26 cellular contexts compared by ENCODE assay signal in the genomic region with DNA sequence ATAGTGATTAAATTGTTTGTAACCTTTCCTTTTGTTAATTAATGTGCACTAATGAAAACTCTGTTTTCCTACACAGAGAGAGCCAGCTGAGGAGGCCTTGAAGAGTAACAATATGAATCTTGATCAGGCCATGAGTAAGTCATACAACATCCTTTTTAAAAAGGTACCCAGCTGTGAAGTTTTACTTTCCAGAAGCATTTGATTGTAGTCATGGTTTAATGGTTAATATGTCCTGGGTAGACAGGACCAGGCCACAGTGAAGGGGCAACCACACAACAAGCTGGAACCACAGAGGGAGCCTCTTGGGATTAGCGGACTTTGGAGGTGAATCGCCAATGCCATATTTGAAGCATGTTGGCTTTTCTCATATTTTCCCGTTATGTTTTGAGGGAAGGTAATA.
"Had no signal": no experiment of that assay in that cellular context is flagged by ENCODE, and none has a peak within 500 bp of the region (broad histone marks: within the 10 kb centered on the region; RNA-seq: fewer than 3 reads in every experiment).

No MANE protein-coding gene starts in this region.

- FAIRE-seq: astrocyte had no signal

- H3K27ac ChIP-seq: SJCRH30, WERI-Rb-1 had no signal

- H3K9me3 Mint-ChIP-seq: activated CD4-positive, alpha-beta memory T cell treated with anti-CD3 and anti-CD28 coated beads, Interleukin-2, amount 10 ng/mL, durations not matched to agents 7 days and 5 days; brain; central memory CD8-positive, alpha-beta T cell had no signal

- H3K27me3 ChIP-seq: MG63, SJCRH30 had no signal

- H3K4me3 Mint-ChIP-seq: activated CD4-positive, alpha-beta memory T cell treated with anti-CD3 and anti-CD28 coated beads, Interleukin-2, amount 10 ng/mL, durations not matched to agents 7 days and 5 days; activated CD4-positive, alpha-beta T cell treated with anti-CD3 and anti-CD28 coated beads for 36 hours; activated naive CD8-positive, alpha-beta T cell; brain; central memory CD8-positive, alpha-beta T cell had no signal

- H3K27ac Mint-ChIP-seq: activated CD4-positive, alpha-beta memory T cell treated with anti-CD3 and anti-CD28 coated beads, Interleukin-2, amount 10 ng/mL, durations not matched to agents 7 days and 5 days; brain had no signal

- DNase-seq: activated CD4-positive, alpha-beta memory T cell treated with anti-CD3 and anti-CD28 coated beads, Interleukin-2, amount 10 ng/mL, durations not matched to agents 7 days and 5 days; activated CD4-positive, alpha-beta T cell treated with anti-CD3 and anti-CD28 coated beads for 36 hours; activated CD4-positive, alpha-beta T cell treated with anti-CD3 and anti-CD28 coated beads, Interleukin-2, amount 50 U/mL, for 1 hour; activated effector memory CD4-positive, alpha-beta T cell treated with Interleukin-2 at 50 U/mL for 16 hours; activated naive CD4-positive, alpha-beta T cell; amygdala; MG63; MV-4-11; NCI-H1105; NCI-H1436; NCI-H1694 treated with DMSO at 0.1 percent for 48 hours; NCI-H2029 treated with DMSO at 0.1 percent for 48 hours; NCI-H345; NCI-H510A; NCI-H526 treated with DMSO at 0.1 percent for 48 hours; NCI-H82; RPMI8226; SJCRH30; SK-N-SH; T-helper 1 cell; WERI-Rb-1 had no signal

- ATAC-seq: activated CD4-positive, alpha-beta T cell treated with anti-CD3 and anti-CD28 coated beads for 36 hours; Right ventricle myocardium inferior had no signal

- H3K9me3 ChIP-seq: MG63, SJCRH30, SK-N-SH had no signal

- H3K4me3 ChIP-seq: MG63, SJCRH30 had no signal

- H3K27me3 Mint-ChIP-seq: activated CD4-positive, alpha-beta memory T cell treated with anti-CD3 and anti-CD28 coated beads, Interleukin-2, amount 10 ng/mL, durations not matched to agents 7 days and 5 days; activated CD4-positive, alpha-beta T cell treated with anti-CD3 and anti-CD28 coated beads for 36 hours; activated naive CD8-positive, alpha-beta T cell; brain; central memory CD8-positive, alpha-beta T cell had no signal

- H3K4me1 Mint-ChIP-seq: activated CD4-positive, alpha-beta memory T cell treated with anti-CD3 and anti-CD28 coated beads, Interleukin-2, amount 10 ng/mL, durations not matched to agents 7 days and 5 days; activated CD4-positive, alpha-beta T cell treated with anti-CD3 and anti-CD28 coated beads for 36 hours; central memory CD8-positive, alpha-beta T cell had no signal

- H3K4me1 ChIP-seq: SJCRH30 had no signal
